8 cellular contexts compared by ENCODE assay signal in genomic region chr10:31650010-31650409, GRCh38.
DNase-seq lines count a peak whose midpoint lies in the region; ATAC-seq, FAIRE-seq and TF ChIP-seq lines count a peak whose summit lies in the region.
"Had no signal": no experiment of that assay in that cellular context is flagged by ENCODE, and none has a peak within 500 bp of the region (broad histone marks: within the 10 kb centered on the region; RNA-seq: fewer than 3 reads in every experiment).

No MANE protein-coding gene starts in this region.

- no peaks in the 10 kb centered on the region for H3K36me3 ChIP-seq in uterus

- TF ChIP-seq CTCF in mesothelial cell of epicardium (IDR thresholded peaks at IDR 0.05; ENCODE audit: unreplicated experiment) (no peak), uterus (IDR thresholded peaks at IDR 0.05) (no peak)

- peaks cover 4% of the 10 kb centered on the region for H3K9me3 Mint-ChIP-seq in mesothelial cell of epicardium
- H3K9me3 Mint-ChIP-seq in activated CD8-positive, alpha-beta T cell treated with anti-CD3 and anti-CD28 coated beads, Interleukin-2, amount 10 ng/mL, durations not matched to agents 7 days and 5 days (ENCODE audit: insufficient read depth), result no peaks in the 10 kb centered on the region

- ATAC-seq in activated CD8-positive, alpha-beta T cell treated with anti-CD3 and anti-CD28 coated beads, Interleukin-2, amount 10 ng/mL, durations not matched to agents 7 days and 5 days, result no peak
- ATAC-seq in HG03095 (IDR thresholded peaks at IDR 0.05; ENCODE audit: unreplicated experiment) (no peak), GM21423 (IDR thresholded peaks at IDR 0.05; ENCODE audit: unreplicated experiment) (no peak)
- ATAC-seq: WTC11 had no signal

- CTCF ChIA-PET in activated CD8-positive, alpha-beta T cell treated with anti-CD3 and anti-CD28 coated beads, Interleukin-2, amount 10 ng/mL, durations not matched to agents 7 days and 5 days (lab: Charles Lee), result no interaction called here

- no peaks in the 10 kb centered on the region for H3K27me3 ChIP-seq in uterus

- POLR2A ChIA-PET in activated CD8-positive, alpha-beta T cell treated with anti-CD3 and anti-CD28 coated beads, Interleukin-2, amount 10 ng/mL, durations not matched to agents 7 days and 5 days (lab: Charles Lee), result no interaction called here

- no peaks in the 10 kb centered on the region for H3K9me3 ChIP-seq in uterus

- peak overlapping the region; percentile 3 for H3K4me3 Mint-ChIP-seq in mesothelial cell of epicardium
- no peak overlapping the region for H3K4me3 Mint-ChIP-seq in activated CD8-positive, alpha-beta T cell treated with anti-CD3 and anti-CD28 coated beads, Interleukin-2, amount 10 ng/mL, durations not matched to agents 7 days and 5 days
- H3K4me3 Mint-ChIP-seq: WTC11 had no signal

- peaks cover 21% of the 10 kb centered on the region for H3K4me1 Mint-ChIP-seq in mesothelial cell of epicardium
- no peaks in the 10 kb centered on the region for H3K4me1 Mint-ChIP-seq in activated CD8-positive, alpha-beta T cell treated with anti-CD3 and anti-CD28 coated beads, Interleukin-2, amount 10 ng/mL, durations not matched to agents 7 days and 5 days (ENCODE audit: low read depth)

- H3K27me3 Mint-ChIP-seq in mesothelial cell of epicardium (ENCODE audit: low read depth), result no peaks in the 10 kb centered on the region
- H3K27me3 Mint-ChIP-seq in activated CD8-positive, alpha-beta T cell treated with anti-CD3 and anti-CD28 coated beads, Interleukin-2, amount 10 ng/mL, durations not matched to agents 7 days and 5 days (ENCODE audit: low read depth), result peaks cover 12% of the 10 kb centered on the region

- no peaks in the 10 kb centered on the region for H3K36me3 Mint-ChIP-seq in mesothelial cell of epicardium
- no peaks in the 10 kb centered on the region for H3K36me3 Mint-ChIP-seq in activated CD8-positive, alpha-beta T cell treated with anti-CD3 and anti-CD28 coated beads, Interleukin-2, amount 10 ng/mL, durations not matched to agents 7 days and 5 days (ENCODE audit: low read depth)

- TF ChIP-seq POLR2A in uterus (IDR thresholded peaks at IDR 0.05), result no peak

- no peaks in the 10 kb centered on the region for H3K4me1 ChIP-seq in uterus

- DNase-seq in NCI-H446 treated with DMSO at 0.1 percent for 48 hours (lab: John Stamatoyannopoulos, UW) (peak; percentile 30), mesothelial cell of epicardium (ENCODE audit: low spot score in 2 of 2, unreplicated experiment in 2 of 2) (peak in 1 of 2 experiments; percentile 55), uterus (peak; percentile 90 to 93)
- DNase-seq in activated CD8-positive, alpha-beta T cell treated with anti-CD3 and anti-CD28 coated beads, Interleukin-2, amount 10 ng/mL, durations not matched to agents 7 days and 5 days, result no peak

- FAIRE-seq in endometrium (lab: Jason Lieb, UNC), result peak; percentile 65

- intact Hi-C loops in uterus (cut with DNase I; ENCODE audit: low total_unique reads), result no loop called here

- H3K4me3 ChIP-seq in uterus, result peak overlapping the region; percentile 9 to 19

- H3K27ac Mint-ChIP-seq in mesothelial cell of epicardium, result peak overlapping the region; percentile 81
- H3K27ac Mint-ChIP-seq in activated CD8-positive, alpha-beta T cell treated with anti-CD3 and anti-CD28 coated beads, Interleukin-2, amount 10 ng/mL, durations not matched to agents 7 days and 5 days, result no peak overlapping the region
- H3K27ac Mint-ChIP-seq: WTC11 had no signal

- H3K27ac ChIP-seq in uterus, result peak overlapping the region; percentile 86 to 89
